ENCODE assay signal across 16 cellular contexts in genomic region chr5:150034677-150035076, GRCh38. TPM values are rescaled to one million over a fixed set of nuclear protein-coding genes. Genes with fewer than 3 reads are reported as not detected.
DNase-seq lines count a peak whose midpoint lies in the region; ATAC-seq, FAIRE-seq and TF ChIP-seq lines count a peak whose summit lies in the region.
"Had no signal": no experiment of that assay in that cellular context is flagged by ENCODE, and none has a peak within 500 bp of the region (broad histone marks: within the 10 kb centered on the region; RNA-seq: fewer than 3 reads in every experiment).

No MANE protein-coding gene starts in this region.

- no peak overlapping the region for H3K9ac ChIP-seq in SK-N-SH

- POLR2A ChIA-PET in SK-N-SH (lab: Yijun Ruan, JAX): no interaction called here

- H3K4me3 Mint-ChIP-seq in stimulated activated naive B cell treated with anti-CD40 and anti-IgM and Interleukin-4, amounts not matched to agents 10 μg/mL and 1 μg/mL and 100 μg/mL, for 72 hours: no peak overlapping the region
- H3K4me3 Mint-ChIP-seq: activated naive CD8-positive, alpha-beta T cell treated with anti-CD3 and anti-CD28 coated beads, Interleukin-2, amount 10 ng/mL, durations not matched to agents 7 days and 5 days had no signal

- H4K20me1 ChIP-seq in SK-N-SH (ENCODE audit: insufficient read depth): no peaks in the 10 kb centered on the region

- ATAC-seq in SK-N-SH treated with all-trans-retinoic acid at 6 μM for 48 hours: no peak
- ATAC-seq in stimulated activated naive B cell treated with anti-CD40 and anti-IgM and Interleukin-4, amounts not matched to agents 10 μg/mL and 1 μg/mL and 100 μg/mL, for 72 hours (replicated peaks): no peak

- peaks cover 77 to 88% of the 10 kb centered on the region in 2 experiments for H3K36me3 ChIP-seq in SK-N-SH (replicated peaks in 1 of 2; ENCODE audit: control insufficient read depth in 1 of 2, insufficient read depth in 2 of 2, low read length in 1 of 2)
- peaks cover 90% of the 10 kb centered on the region for H3K36me3 ChIP-seq in MG63
- peaks cover 88% of the 10 kb centered on the region for H3K36me3 ChIP-seq in WERI-Rb-1

- H3K27ac ChIP-seq in SK-N-SH (ENCODE audit: low read depth in 2 of 2, low read length in 1 of 2) (peak overlapping the region in 1 of 2 experiments; percentile 85; a peak in 1 of 4 replicates), WERI-Rb-1 (no peak overlapping the region)
- H3K27ac ChIP-seq: 22Rv1 had no signal

- H3F3A ChIP-seq in SK-N-SH (replicated peaks; ENCODE audit: insufficient read depth): peaks cover 34% of the 10 kb centered on the region

- no peaks in the 10 kb centered on the region for H3K27me3 Mint-ChIP-seq in stimulated activated naive B cell treated with anti-CD40 and anti-IgM and Interleukin-4, amounts not matched to agents 10 μg/mL and 1 μg/mL and 100 μg/mL, for 72 hours
- H3K27me3 Mint-ChIP-seq: activated naive CD8-positive, alpha-beta T cell treated with anti-CD3 and anti-CD28 coated beads, Interleukin-2, amount 10 ng/mL, durations not matched to agents 7 days and 5 days had no signal

- H3K4me1 ChIP-seq in SK-N-SH (ENCODE audit: control insufficient read depth in 1 of 2, insufficient read depth in 2 of 2, low read depth in 1 of 2, low read length in 1 of 2): peaks cover 2 to 14% of the 10 kb centered on the region in 2 experiments; a peak in 3 of 4 replicates

- peaks cover 22% of the 10 kb centered on the region; the same call in 1 of the 2 replicates for H3K79me2 ChIP-seq in SK-N-SH (ENCODE audit: insufficient read depth)

- H3K36me3 Mint-ChIP-seq in stimulated activated naive B cell treated with anti-CD40 and anti-IgM and Interleukin-4, amounts not matched to agents 10 μg/mL and 1 μg/mL and 100 μg/mL, for 72 hours: peaks cover 43 to 71% of the 10 kb centered on the region in 2 donors

- TF ChIP-seq RAD21 in SK-N-SH (IDR thresholded peaks at IDR 0.05; ENCODE audit: low read length): no peak

- TF ChIP-seq CTCF in SK-N-SH (IDR thresholded peaks at IDR 0.05) (no peak), WERI-Rb-1 (IDR thresholded peaks at IDR 0.05; ENCODE audit: low read depth, low read length) (no peak)

- H3K9me3 ChIP-seq in SK-N-SH (no peaks in the 10 kb centered on the region), MG63 (no peaks in the 10 kb centered on the region), WERI-Rb-1 (ENCODE audit: severe bottlenecking) (no peaks in the 10 kb centered on the region)

- TF ChIP-seq EP300 in SK-N-SH (IDR thresholded peaks at IDR 0.05; ENCODE audit: borderline replicate concordance in 1 of 2, low read depth in 1 of 2, low read length in 1 of 2): no peak

- no peak overlapping the region; the same call in 1 of the 2 replicates for H3K4me2 ChIP-seq in SK-N-SH

- 77% methylated on average over 4 of the region's 4 CpGs for WGBS in SK-N-SH (ENCODE audit: low lambda C conversion rate)

- no peak overlapping the region for H3K4me3 ChIP-seq in SK-N-SH (ENCODE audit: low read depth in 2 of 2, low read length in 1 of 2)
- H3K4me3 ChIP-seq in MG63: no peak overlapping the region
- no peak overlapping the region for H3K4me3 ChIP-seq in WERI-Rb-1 (ENCODE audit: low read depth, low read length)
- H3K4me3 ChIP-seq: skin epidermis had no signal

- no peak for TF ChIP-seq POLR2A in GM12892 (IDR thresholded peaks at IDR 0.05; ENCODE audit: low read depth, low read length)

- no peaks in the 10 kb centered on the region for H3K9me2 ChIP-seq in SK-N-SH

- no peak for FAIRE-seq in GM12892 (lab: Jason Lieb, UNC)

- H3K9me3 Mint-ChIP-seq in stimulated activated naive B cell treated with anti-CD40 and anti-IgM and Interleukin-4, amounts not matched to agents 10 μg/mL and 1 μg/mL and 100 μg/mL, for 72 hours: no peaks in the 10 kb centered on the region
- H3K9me3 Mint-ChIP-seq: activated naive CD8-positive, alpha-beta T cell treated with anti-CD3 and anti-CD28 coated beads, Interleukin-2, amount 10 ng/mL, durations not matched to agents 7 days and 5 days had no signal

- H3K4me1 Mint-ChIP-seq in stimulated activated naive B cell treated with anti-CD40 and anti-IgM and Interleukin-4, amounts not matched to agents 10 μg/mL and 1 μg/mL and 100 μg/mL, for 72 hours: peaks cover 22 to 27% of the 10 kb centered on the region in 2 donors
- H3K4me1 Mint-ChIP-seq: activated naive CD8-positive, alpha-beta T cell treated with anti-CD3 and anti-CD28 coated beads, Interleukin-2, amount 10 ng/mL, durations not matched to agents 7 days and 5 days had no signal

- DNase-seq in SK-N-SH (no peak), MG63 (peak; percentile 74), fibroblast of peridontal ligament (ENCODE audit: extremely low read depth) (peak; percentile 95), GM12892 (ENCODE audit: insufficient read length) (no peak), NCI-H187 (lab: John Stamatoyannopoulos, UW) (no peak), WERI-Rb-1 (no peak)
- DNase-seq in stimulated activated naive B cell treated with anti-CD40 and anti-IgM and Interleukin-4, amounts not matched to agents 10 μg/mL and 1 μg/mL and 100 μg/mL, for 72 hours: no peak
- DNase-seq: activated naive CD8-positive, alpha-beta T cell treated with anti-CD3 and anti-CD28 coated beads, Interleukin-2, amount 10 ng/mL, durations not matched to agents 7 days and 5 days; dermis blood vessel endothelial cell; NCI-H1436 treated with DMSO at 0.1 percent for 48 hours; NCI-H526 had no signal

- H2AFZ ChIP-seq in SK-N-SH (ENCODE audit: low read depth): no peak overlapping the region

- peak overlapping the region; percentile 56 for H3K27ac Mint-ChIP-seq in stimulated activated naive B cell treated with anti-CD40 and anti-IgM and Interleukin-4, amounts not matched to agents 10 μg/mL and 1 μg/mL and 100 μg/mL, for 72 hours
- H3K27ac Mint-ChIP-seq: activated naive CD8-positive, alpha-beta T cell treated with anti-CD3 and anti-CD28 coated beads, Interleukin-2, amount 10 ng/mL, durations not matched to agents 7 days and 5 days had no signal

- CTCF ChIA-PET in SK-N-SH (lab: Yijun Ruan, JAX): interaction anchor here (1.2 to 2.1 kb wide), 4 partner anchors 9 to 183 kb away, joined by 3 to 6 read pairs (median 4); no protein-coding TSS in a partner anchor

- H3K27me3 ChIP-seq in SK-N-SH (ENCODE audit: insufficient read depth) (no peaks in the 10 kb centered on the region), MG63 (no peaks in the 10 kb centered on the region), WERI-Rb-1 (ENCODE audit: insufficient read depth, low read depth, severe bottlenecking) (no peaks in the 10 kb centered on the region)

TF ChIP-seq in SK-N-SH, 30 proteins besides CTCF, POLR2A, EP300 and RAD21:
- TF ChIP-seq NRF1 (IDR thresholded peaks at IDR 0.05; ENCODE audit: low read depth, low read length) (no peak), TCF12 (IDR thresholded peaks at IDR 0.05) (peak; percentile 25)

TF ChIP-seq in SK-N-SH treated with all-trans-retinoic acid at 6 μM for 48 hours, 23 proteins besides CTCF, POLR2A, EP300 and RAD21 (continues in another document):
- TF ChIP-seq ISL1 (CRISPR knock-in tag; IDR thresholded peaks at IDR 0.05): no peak
- no peak for TF ChIP-seq RARB (CRISPR knock-in tag; IDR thresholded peaks at IDR 0.05)
- no peak for TF ChIP-seq ZC3H10 (CRISPR knock-in tag; IDR thresholded peaks at IDR 0.05)
- TF ChIP-seq CSDC2 (CRISPR knock-in tag; IDR thresholded peaks at IDR 0.05): no peak
- TF ChIP-seq PPARA (CRISPR knock-in tag; IDR thresholded peaks at IDR 0.05; ENCODE audit: borderline replicate concordance): no peak
- TF ChIP-seq, protein P1, sequence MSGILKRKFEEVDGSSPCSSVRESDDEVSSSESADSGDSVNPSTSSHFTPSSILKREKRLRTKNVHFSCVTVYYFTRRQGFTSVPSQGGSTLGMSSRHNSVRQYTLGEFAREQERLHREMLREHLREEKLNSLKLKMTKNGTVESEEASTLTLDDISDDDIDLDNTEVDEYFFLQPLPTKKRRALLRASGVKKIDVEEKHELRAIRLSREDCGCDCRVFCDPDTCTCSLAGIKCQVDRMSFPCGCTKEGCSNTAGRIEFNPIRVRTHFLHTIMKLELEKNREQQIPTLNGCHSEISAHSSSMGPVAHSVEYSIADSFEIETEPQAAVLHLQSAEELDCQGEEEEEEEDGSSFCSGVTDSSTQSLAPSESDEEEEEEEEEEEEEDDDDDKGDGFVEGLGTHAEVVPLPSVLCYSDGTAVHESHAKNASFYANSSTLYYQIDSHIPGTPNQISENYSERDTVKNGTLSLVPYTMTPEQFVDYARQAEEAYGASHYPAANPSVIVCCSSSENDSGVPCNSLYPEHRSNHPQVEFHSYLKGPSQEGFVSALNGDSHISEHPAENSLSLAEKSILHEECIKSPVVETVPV (CRISPR knock-in tag; IDR thresholded peaks at IDR 0.05): no peak
- no peak for TF ChIP-seq TCF4 (CRISPR knock-in tag; IDR thresholded peaks at IDR 0.05; ENCODE audit: borderline replicate concordance)
- no peak for TF ChIP-seq POU6F1 (CRISPR knock-in tag; IDR thresholded peaks at IDR 0.05; ENCODE audit: borderline replicate concordance, low read depth)

RNA-seq across cellular contexts. Expression of gene HMGXB3, which starts 34.1 kb away (rescaled TPM):
- polyA plus RNA-seq in SK-N-SH (2012; rRNA removed): 28.8 and 39.9 TPM in 2 replicates
- polyA plus RNA-seq in SK-N-SH (2012; cell fraction: cytosol; rRNA removed): 21.3 and 23.0 TPM in 2 replicates
- 80.4 and 109 TPM in 2 replicates for polyA plus RNA-seq in SK-N-SH (2012; cell fraction: nucleus; rRNA removed)
- total RNA-seq in MG63 (2014; rRNA removed; shearing (Covaris generic); ENCODE audit: low replicate concordance): 28.9 and 38.2 TPM in 2 replicates
- polyA plus RNA-seq in GM12892 (2012; ENCODE audit: missing spikeins): 24.1 TPM

RNA-seq across cellular contexts. Expression of gene TIGD6, which starts 34.2 kb away (rescaled TPM):
- polyA plus RNA-seq in SK-N-SH (2012; rRNA removed): 4.7 and 4.8 TPM in 2 replicates
- 4.2 and 4.7 TPM in 2 replicates for polyA plus RNA-seq in SK-N-SH (2012; cell fraction: cytosol; rRNA removed)
- 4.2 and 6.3 TPM in 2 replicates for polyA plus RNA-seq in SK-N-SH (2012; cell fraction: nucleus; rRNA removed)
- 4.9 and 6.6 TPM in 2 replicates for total RNA-seq in MG63 (2014; rRNA removed; shearing (Covaris generic); ENCODE audit: low replicate concordance)
- 2.6 TPM for polyA plus RNA-seq in GM12892 (2012; ENCODE audit: missing spikeins)

RNA-seq across cellular contexts. Expression of gene CSF1R, which starts 51.7 kb away (rescaled TPM):
- polyA plus RNA-seq in SK-N-SH (2012; rRNA removed): 0.15 and 0.25 TPM in 2 replicates
- polyA plus RNA-seq in SK-N-SH (2012; cell fraction: cytosol; rRNA removed): 0.10 and 0.30 TPM in 2 replicates
- polyA plus RNA-seq in SK-N-SH (2012; cell fraction: nucleus; rRNA removed): 0.49 and 0.69 TPM in 2 replicates
- 0.26 TPM in 1 of 2 replicates, not detected in the other for total RNA-seq in MG63 (2014; rRNA removed; shearing (Covaris generic); ENCODE audit: low replicate concordance)
- 0.68 TPM for polyA plus RNA-seq in GM12892 (2012; ENCODE audit: missing spikeins)
- total RNA-seq: dermis blood vessel endothelial cell, glomerular endothelial cell had no signal
- polyA plus RNA-seq: neural cell had no signal

Comparison
In these comparisons a context has a peak if more than half of its experiments do, and no peak if none do; other contexts are left out.
1. DNase-seq: peak in MG63 (single experiment) and fibroblast of peridontal ligament (single experiment); none in SK-N-SH (single experiment), stimulated activated naive B cell treated with anti-CD40 and anti-IgM and Interleukin-4, amounts not matched to agents 10 μg/mL and 1 μg/mL and 100 μg/mL, for 72 hours (single experiment), GM12892 (single experiment), NCI-H187 (0 of 2) and WERI-Rb-1 (single experiment).